Comparison of ENCODE assay signal across 14 cellular contexts in the genomic region with DNA sequence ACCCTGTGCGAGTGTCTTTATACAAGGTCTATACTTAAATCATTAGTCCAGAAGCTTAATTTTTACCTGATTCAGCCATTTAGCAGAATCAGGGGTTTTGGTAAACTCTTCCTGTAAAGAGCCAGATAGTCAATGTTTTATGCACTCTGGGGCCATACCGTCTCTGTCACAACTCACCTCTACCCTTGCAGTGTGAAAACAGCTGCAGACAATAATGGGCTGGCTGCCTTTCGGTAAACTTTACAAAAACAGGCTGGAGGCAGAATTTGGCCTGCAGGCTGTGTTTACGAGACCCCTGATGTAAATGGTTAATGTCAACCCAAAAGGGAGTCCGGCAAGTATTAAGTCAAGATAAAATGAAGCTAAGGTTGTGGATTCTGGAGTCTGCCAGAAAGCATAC. TPM values are rescaled to one million over a fixed set of nuclear protein-coding genes. Genes with fewer than 3 reads are reported as not detected.
DNase-seq lines count a peak whose midpoint lies in the region; ATAC-seq and TF ChIP-seq lines count a peak whose summit lies in the region.
"Had no signal": no experiment of that assay in that cellular context is flagged by ENCODE, and none has a peak within 500 bp of the region (broad histone marks: within the 10 kb centered on the region; RNA-seq: fewer than 3 reads in every experiment).

No MANE protein-coding gene starts in this region.

- peaks cover 79% of the 10 kb centered on the region for H3K4me1 Mint-ChIP-seq in activated naive CD4-positive, alpha-beta T cell treated with anti-CD3 and anti-CD28 coated beads, Interleukin-2, amount 50 U/mL, for 24 hours
- H3K4me1 Mint-ChIP-seq in WTC11 = peaks cover 18% of the 10 kb centered on the region
- peaks cover 4% of the 10 kb centered on the region for H3K4me1 Mint-ChIP-seq in nephron

- TF ChIP-seq CTCF in WTC11 (IDR thresholded peaks at IDR 0.05) = no peak
- TF ChIP-seq CTCF in nephron (IDR thresholded peaks at IDR 0.05; ENCODE audit: unreplicated experiment in 3 of 3) = no peak

- ATAC-seq in WTC11 = peak; percentile 18
- ATAC-seq: HepG2 had no signal

- no peak overlapping the region for H3K4me3 Mint-ChIP-seq in activated naive CD4-positive, alpha-beta T cell treated with anti-CD3 and anti-CD28 coated beads, Interleukin-2, amount 50 U/mL, for 24 hours
- H3K4me3 Mint-ChIP-seq in WTC11 (peak overlapping the region; percentile 66), nephron (peak overlapping the region; percentile 17 to 59 (median 52))

- H3K27ac Mint-ChIP-seq in activated naive CD4-positive, alpha-beta T cell treated with anti-CD3 and anti-CD28 coated beads, Interleukin-2, amount 50 U/mL, for 24 hours = peak overlapping the region; percentile 41
- no peak overlapping the region for H3K27ac Mint-ChIP-seq in WTC11
- no peak overlapping the region for H3K27ac Mint-ChIP-seq in nephron

- H3K27me3 Mint-ChIP-seq in activated naive CD4-positive, alpha-beta T cell treated with anti-CD3 and anti-CD28 coated beads, Interleukin-2, amount 50 U/mL, for 24 hours = no peaks in the 10 kb centered on the region
- peaks cover 32% of the 10 kb centered on the region for H3K27me3 Mint-ChIP-seq in WTC11 (ENCODE audit: low read depth)
- peaks cover 63% of the 10 kb centered on the region for H3K27me3 Mint-ChIP-seq in nephron (ENCODE audit: low read depth)

- no peaks in the 10 kb centered on the region for H3K9me3 Mint-ChIP-seq in activated naive CD4-positive, alpha-beta T cell treated with anti-CD3 and anti-CD28 coated beads, Interleukin-2, amount 50 U/mL, for 24 hours
- H3K9me3 Mint-ChIP-seq in WTC11 = no peaks in the 10 kb centered on the region
- no peaks in the 10 kb centered on the region for H3K9me3 Mint-ChIP-seq in nephron

- peaks cover 11% of the 10 kb centered on the region for H3K36me3 Mint-ChIP-seq in activated naive CD4-positive, alpha-beta T cell treated with anti-CD3 and anti-CD28 coated beads, Interleukin-2, amount 50 U/mL, for 24 hours
- H3K36me3 Mint-ChIP-seq in WTC11 (no peaks in the 10 kb centered on the region), nephron (ENCODE audit: low read depth) (peaks cover 33% of the 10 kb centered on the region)

- POLR2A ChIA-PET in WTC11 (lab: Charles Lee) = no interaction called here

- DNase-seq in activated naive CD4-positive, alpha-beta T cell treated with Interleukin-2 at 50 U/mL for 16 hours = no peak
- no peak for DNase-seq in WTC11 (ENCODE audit: low spot score)
- no peak for DNase-seq in activated CD4-positive, CD25-positive, alpha-beta regulatory T cell treated with anti-CD3 and anti-CD28 coated beads, Interleukin-2, amount 50 U/mL, for 72 hours
- DNase-seq in DMS53 (lab: John Stamatoyannopoulos, UW) = no peak
- DNase-seq in activated gamma-delta T cell treated with Interleukin-2 at 50 U/mL for 16 hours = no peak
- no peak for DNase-seq in NCI-H2196 (lab: John Stamatoyannopoulos, UW; ENCODE audit: unreplicated experiment)
- DNase-seq: NCI-H1048, NCI-H146, NCI-H2081, NCI-H510A, NCI-H82 had no signal

- CTCF ChIA-PET in WTC11 (lab: Charles Lee) = no interaction called here

TF ChIP-seq in WTC11, 78 proteins besides CTCF, POLR2A, EP300 and RAD21 (continues in another document):
- TF ChIP-seq NFYB (CRISPR knock-in tag; conservative IDR thresholded peaks at IDR 0.05; ENCODE audit: low read depth) (no peak), CREM (CRISPR knock-in tag; IDR thresholded peaks at IDR 0.05) (no peak), PRRX2 (CRISPR knock-in tag; IDR thresholded peaks at IDR 0.05) (no peak), ELF4 (CRISPR knock-in tag; IDR thresholded peaks at IDR 0.05; ENCODE audit: low read depth) (no peak), ATF1 (CRISPR knock-in tag; IDR thresholded peaks at IDR 0.05) (no peak), ZNF138 (CRISPR knock-in tag; conservative IDR thresholded peaks at IDR 0.05) (no peak)
- TF ChIP-seq, protein P1, sequence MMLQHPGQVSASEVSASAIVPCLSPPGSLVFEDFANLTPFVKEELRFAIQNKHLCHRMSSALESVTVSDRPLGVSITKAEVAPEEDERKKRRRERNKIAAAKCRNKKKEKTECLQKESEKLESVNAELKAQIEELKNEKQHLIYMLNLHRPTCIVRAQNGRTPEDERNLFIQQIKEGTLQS (CRISPR knock-in tag; conservative IDR thresholded peaks at IDR 0.05) = no peak
- TF ChIP-seq, protein P2, sequence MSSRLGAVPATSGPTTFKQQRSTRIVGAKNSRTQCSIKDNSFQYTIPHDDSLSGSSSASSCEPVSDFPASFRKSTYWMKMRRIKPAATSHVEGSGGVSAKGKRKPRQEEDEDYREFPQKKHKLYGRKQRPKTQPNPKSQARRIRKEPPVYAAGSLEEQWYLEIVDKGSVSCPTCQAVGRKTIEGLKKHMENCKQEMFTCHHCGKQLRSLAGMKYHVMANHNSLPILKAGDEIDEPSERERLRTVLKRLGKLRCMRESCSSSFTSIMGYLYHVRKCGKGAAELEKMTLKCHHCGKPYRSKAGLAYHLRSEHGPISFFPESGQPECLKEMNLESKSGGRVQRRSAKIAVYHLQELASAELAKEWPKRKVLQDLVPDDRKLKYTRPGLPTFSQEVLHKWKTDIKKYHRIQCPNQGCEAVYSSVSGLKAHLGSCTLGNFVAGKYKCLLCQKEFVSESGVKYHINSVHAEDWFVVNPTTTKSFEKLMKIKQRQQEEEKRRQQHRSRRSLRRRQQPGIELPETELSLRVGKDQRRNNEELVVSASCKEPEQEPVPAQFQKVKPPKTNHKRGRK (CRISPR knock-in tag; IDR thresholded peaks at IDR 0.05; ENCODE audit: borderline replicate concordance) = no peak
- TF ChIP-seq, protein P3, sequence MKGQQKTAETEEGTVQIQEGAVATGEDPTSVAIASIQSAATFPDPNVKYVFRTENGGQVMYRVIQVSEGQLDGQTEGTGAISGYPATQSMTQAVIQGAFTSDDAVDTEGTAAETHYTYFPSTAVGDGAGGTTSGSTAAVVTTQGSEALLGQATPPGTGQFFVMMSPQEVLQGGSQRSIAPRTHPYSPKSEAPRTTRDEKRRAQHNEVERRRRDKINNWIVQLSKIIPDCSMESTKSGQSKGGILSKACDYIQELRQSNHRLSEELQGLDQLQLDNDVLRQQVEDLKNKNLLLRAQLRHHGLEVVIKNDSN (CRISPR knock-in tag; IDR thresholded peaks at IDR 0.05) = no peak
- TF ChIP-seq, protein P4, sequence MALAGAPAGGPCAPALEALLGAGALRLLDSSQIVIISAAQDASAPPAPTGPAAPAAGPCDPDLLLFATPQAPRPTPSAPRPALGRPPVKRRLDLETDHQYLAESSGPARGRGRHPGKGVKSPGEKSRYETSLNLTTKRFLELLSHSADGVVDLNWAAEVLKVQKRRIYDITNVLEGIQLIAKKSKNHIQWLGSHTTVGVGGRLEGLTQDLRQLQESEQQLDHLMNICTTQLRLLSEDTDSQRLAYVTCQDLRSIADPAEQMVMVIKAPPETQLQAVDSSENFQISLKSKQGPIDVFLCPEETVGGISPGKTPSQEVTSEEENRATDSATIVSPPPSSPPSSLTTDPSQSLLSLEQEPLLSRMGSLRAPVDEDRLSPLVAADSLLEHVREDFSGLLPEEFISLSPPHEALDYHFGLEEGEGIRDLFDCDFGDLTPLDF (CRISPR knock-in tag; IDR thresholded peaks at IDR 0.05) = no peak
- TF ChIP-seq, protein P5, sequence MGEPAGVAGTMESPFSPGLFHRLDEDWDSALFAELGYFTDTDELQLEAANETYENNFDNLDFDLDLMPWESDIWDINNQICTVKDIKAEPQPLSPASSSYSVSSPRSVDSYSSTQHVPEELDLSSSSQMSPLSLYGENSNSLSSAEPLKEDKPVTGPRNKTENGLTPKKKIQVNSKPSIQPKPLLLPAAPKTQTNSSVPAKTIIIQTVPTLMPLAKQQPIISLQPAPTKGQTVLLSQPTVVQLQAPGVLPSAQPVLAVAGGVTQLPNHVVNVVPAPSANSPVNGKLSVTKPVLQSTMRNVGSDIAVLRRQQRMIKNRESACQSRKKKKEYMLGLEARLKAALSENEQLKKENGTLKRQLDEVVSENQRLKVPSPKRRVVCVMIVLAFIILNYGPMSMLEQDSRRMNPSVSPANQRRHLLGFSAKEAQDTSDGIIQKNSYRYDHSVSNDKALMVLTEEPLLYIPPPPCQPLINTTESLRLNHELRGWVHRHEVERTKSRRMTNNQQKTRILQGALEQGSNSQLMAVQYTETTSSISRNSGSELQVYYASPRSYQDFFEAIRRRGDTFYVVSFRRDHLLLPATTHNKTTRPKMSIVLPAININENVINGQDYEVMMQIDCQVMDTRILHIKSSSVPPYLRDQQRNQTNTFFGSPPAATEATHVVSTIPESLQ (CRISPR knock-in tag; IDR thresholded peaks at IDR 0.05) = no peak
- TF ChIP-seq, protein P6, sequence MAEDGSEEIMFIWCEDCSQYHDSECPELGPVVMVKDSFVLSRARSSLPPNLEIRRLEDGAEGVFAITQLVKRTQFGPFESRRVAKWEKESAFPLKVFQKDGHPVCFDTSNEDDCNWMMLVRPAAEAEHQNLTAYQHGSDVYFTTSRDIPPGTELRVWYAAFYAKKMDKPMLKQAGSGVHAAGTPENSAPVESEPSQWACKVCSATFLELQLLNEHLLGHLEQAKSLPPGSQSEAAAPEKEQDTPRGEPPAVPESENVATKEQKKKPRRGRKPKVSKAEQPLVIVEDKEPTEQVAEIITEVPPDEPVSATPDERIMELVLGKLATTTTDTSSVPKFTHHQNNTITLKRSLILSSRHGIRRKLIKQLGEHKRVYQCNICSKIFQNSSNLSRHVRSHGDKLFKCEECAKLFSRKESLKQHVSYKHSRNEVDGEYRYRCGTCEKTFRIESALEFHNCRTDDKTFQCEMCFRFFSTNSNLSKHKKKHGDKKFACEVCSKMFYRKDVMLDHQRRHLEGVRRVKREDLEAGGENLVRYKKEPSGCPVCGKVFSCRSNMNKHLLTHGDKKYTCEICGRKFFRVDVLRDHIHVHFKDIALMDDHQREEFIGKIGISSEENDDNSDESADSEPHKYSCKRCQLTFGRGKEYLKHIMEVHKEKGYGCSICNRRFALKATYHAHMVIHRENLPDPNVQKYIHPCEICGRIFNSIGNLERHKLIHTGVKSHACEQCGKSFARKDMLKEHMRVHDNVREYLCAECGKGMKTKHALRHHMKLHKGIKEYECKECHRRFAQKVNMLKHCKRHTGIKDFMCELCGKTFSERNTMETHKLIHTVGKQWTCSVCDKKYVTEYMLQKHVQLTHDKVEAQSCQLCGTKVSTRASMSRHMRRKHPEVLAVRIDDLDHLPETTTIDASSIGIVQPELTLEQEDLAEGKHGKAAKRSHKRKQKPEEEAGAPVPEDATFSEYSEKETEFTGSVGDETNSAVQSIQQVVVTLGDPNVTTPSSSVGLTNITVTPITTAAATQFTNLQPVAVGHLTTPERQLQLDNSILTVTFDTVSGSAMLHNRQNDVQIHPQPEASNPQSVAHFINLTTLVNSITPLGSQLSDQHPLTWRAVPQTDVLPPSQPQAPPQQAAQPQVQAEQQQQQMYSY (CRISPR knock-in tag; IDR thresholded peaks at IDR 0.05) = no peak

RNA-seq across cellular contexts. Expression of a gene that starts 32.8 kb away (rescaled TPM):
- 15.7 to 20.3 TPM (median 17.2 TPM) in 3 replicates for total RNA-seq in WTC11 (2021)
